In the genomic region with DNA sequence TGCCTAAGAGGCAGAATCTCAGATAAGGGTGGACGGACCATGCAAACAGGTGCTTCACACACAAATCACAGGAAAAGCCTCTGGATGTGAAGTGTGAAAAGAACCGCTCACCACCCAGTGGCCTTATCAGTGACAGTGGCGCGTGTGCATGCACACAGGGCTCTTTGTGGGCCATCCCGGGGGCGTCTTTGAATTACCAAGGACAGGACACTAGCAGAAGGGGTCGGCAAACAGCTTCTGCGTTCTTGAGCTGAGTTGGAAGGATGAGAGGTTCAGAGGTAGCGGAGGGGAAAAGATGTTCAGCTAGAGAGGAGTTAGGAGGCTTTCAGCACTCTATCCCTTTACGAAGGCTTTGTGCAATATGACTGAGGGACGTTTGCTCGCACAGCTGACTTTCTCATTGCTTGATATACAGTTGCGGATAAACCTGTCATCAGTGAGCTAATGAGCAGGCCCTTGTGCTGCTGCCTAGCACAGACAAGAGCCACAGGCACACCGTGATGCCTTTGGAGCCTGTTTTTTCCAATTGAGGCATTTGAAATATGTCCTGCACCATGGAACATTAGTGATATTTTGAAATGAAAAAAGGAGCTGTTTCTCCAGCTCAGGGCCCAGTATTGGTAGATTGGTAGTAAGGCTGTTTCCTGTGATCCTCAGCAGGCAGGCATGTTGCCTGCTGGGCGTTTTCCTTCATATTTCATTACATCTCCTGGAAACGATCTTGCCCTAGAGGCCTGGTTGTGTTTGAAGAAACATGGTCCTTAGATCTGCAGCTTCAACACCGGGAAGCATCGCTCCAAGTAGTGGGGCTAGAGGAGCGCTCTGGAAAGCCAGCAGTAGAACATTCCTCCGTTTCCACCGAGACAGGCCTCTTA, we compare ENCODE assay signal across 25 cellular contexts.
DNase-seq lines count a peak whose midpoint lies in the region; ATAC-seq, FAIRE-seq and TF ChIP-seq lines count a peak whose summit lies in the region.
"Had no signal": no experiment of that assay in that cellular context is flagged by ENCODE, and none has a peak within 500 bp of the region (broad histone marks: within the 10 kb centered on the region; RNA-seq: fewer than 3 reads in every experiment).

No MANE protein-coding gene starts in this region.

- ATAC-seq in gastrocnemius medialis, result no peak
- ATAC-seq: PC-3; stimulated activated naive CD8-positive, alpha-beta T cell treated with anti-CD3 and anti-CD28 coated beads, Interleukin-15, Interleukin-2, amounts not matched to agents 100 U/mL and 50 U/mL, for 24 hours had no signal

- TF ChIP-seq EP300 in suprapubic skin (IDR thresholded peaks at IDR 0.05), result no peak

- H3K9me3 ChIP-seq in esophagus squamous epithelium, result no peaks in the 10 kb centered on the region
- no peaks in the 10 kb centered on the region for H3K9me3 ChIP-seq in gastrocnemius medialis
- no peaks in the 10 kb centered on the region for H3K9me3 ChIP-seq in suprapubic skin

- 84 to 87% methylated on average over 18 to 21 of the region's 21 CpGs for WGBS in esophagus squamous epithelium, 2 donors
- 83% methylated on average over 21 of the region's 21 CpGs for WGBS in suprapubic skin

- TF ChIP-seq CTCF in esophagus squamous epithelium (IDR thresholded peaks at IDR 0.05), result no peak
- TF ChIP-seq CTCF in nephron progenitor cell (IDR thresholded peaks at IDR 0.05), result no peak
- TF ChIP-seq CTCF in gastrocnemius medialis (IDR thresholded peaks at IDR 0.05 in 4 of 5, conservative IDR thresholded peaks at IDR 0.05 in 1 of 5), result no peak
- TF ChIP-seq CTCF in glutamatergic neuron (IDR thresholded peaks at IDR 0.05; ENCODE audit: partially characterized antibody, unreplicated experiment), result no peak
- TF ChIP-seq CTCF in suprapubic skin (IDR thresholded peaks at IDR 0.05), result no peak

- FAIRE-seq in GM12892 (lab: Jason Lieb, UNC), result no peak

- peaks cover 8% of the 10 kb centered on the region for H3K27me3 Mint-ChIP-seq in nephron progenitor cell (ENCODE audit: low read depth, poor library complexity)
- no peaks in the 10 kb centered on the region for H3K27me3 Mint-ChIP-seq in glutamatergic neuron (ENCODE audit: unreplicated experiment)
- H3K27me3 Mint-ChIP-seq: type B pancreatic cell had no signal

- H3K36me3 Mint-ChIP-seq in nephron progenitor cell (ENCODE audit: low read depth) (no peaks in the 10 kb centered on the region), glutamatergic neuron (ENCODE audit: unreplicated experiment) (no peaks in the 10 kb centered on the region)
- H3K36me3 Mint-ChIP-seq: CD4-positive, alpha-beta memory T cell; type B pancreatic cell had no signal

- H3K4me3 Mint-ChIP-seq in nephron progenitor cell (no peak overlapping the region), glutamatergic neuron (ENCODE audit: unreplicated experiment) (no peak overlapping the region)
- H3K4me3 Mint-ChIP-seq: activated B cell treated with CpG ODN at 0.5 μM for 24 hours; activated T-helper 1 cell treated with anti-CD3 and anti-CD28 coated beads, Interleukin-12 subunit alpha, Interleukin-12 subunit beta, Interleukin-2, Interleukin-4 antibody, amounts not matched to agents 30 ng/mL and 10 ng/mL and 1 ng/mL, durations not matched to agents 14 hours and 24 hours and 36 hours; CD4-positive, alpha-beta memory T cell; dendritic cell treated with granulocyte-macrophage colony-stimulating factor and Interleukin-4, amounts not matched to agents 40 ng/mL and 50 ng/mL, for 4 days; type B pancreatic cell had no signal

- intact Hi-C loops in esophagus squamous epithelium (cut with DNase I) (no loop called here), gastrocnemius medialis (cut with DNase I; ENCODE audit: low total_unique reads) (no loop called here)

- no peaks in the 10 kb centered on the region for H3K4me1 ChIP-seq in esophagus squamous epithelium
- H3K4me1 ChIP-seq in gastrocnemius medialis, result no peaks in the 10 kb centered on the region
- H3K4me1 ChIP-seq in suprapubic skin, result no peaks in the 10 kb centered on the region

- H3K36me3 ChIP-seq in esophagus squamous epithelium, result no peaks in the 10 kb centered on the region
- H3K36me3 ChIP-seq in gastrocnemius medialis, result no peaks in the 10 kb centered on the region
- no peaks in the 10 kb centered on the region for H3K36me3 ChIP-seq in suprapubic skin

- TF ChIP-seq POLR2A in esophagus squamous epithelium (IDR thresholded peaks at IDR 0.05), result no peak
- TF ChIP-seq POLR2A in gastrocnemius medialis (IDR thresholded peaks at IDR 0.05), result no peak
- no peak for TF ChIP-seq POLR2A in GM12892 (IDR thresholded peaks at IDR 0.05; ENCODE audit: low read depth, low read length)
- no peak for TF ChIP-seq POLR2A in suprapubic skin (IDR thresholded peaks at IDR 0.05)

- H3K9me3 Mint-ChIP-seq in nephron progenitor cell, result no peaks in the 10 kb centered on the region
- no peaks in the 10 kb centered on the region for H3K9me3 Mint-ChIP-seq in glutamatergic neuron (ENCODE audit: unreplicated experiment)
- H3K9me3 Mint-ChIP-seq: activated B cell treated with CpG ODN at 0.5 μM for 24 hours; activated T-helper 1 cell treated with anti-CD3 and anti-CD28 coated beads, Interleukin-12 subunit alpha, Interleukin-12 subunit beta, Interleukin-2, Interleukin-4 antibody, amounts not matched to agents 30 ng/mL and 10 ng/mL and 1 ng/mL, durations not matched to agents 14 hours and 24 hours and 36 hours; CD4-positive, alpha-beta memory T cell; dendritic cell treated with granulocyte-macrophage colony-stimulating factor and Interleukin-4, amounts not matched to agents 40 ng/mL and 50 ng/mL, for 4 days; type B pancreatic cell had no signal

- no peaks in the 10 kb centered on the region for H3K27me3 ChIP-seq in esophagus squamous epithelium
- H3K27me3 ChIP-seq in gastrocnemius medialis, result no peaks in the 10 kb centered on the region
- H3K27me3 ChIP-seq in suprapubic skin, result no peaks in the 10 kb centered on the region

- in situ Hi-C loops in gastrocnemius medialis (cut with MboI; ENCODE audit: low sequenced_read_pairs in 4 of 4), result no loop called here

- peak; percentile 31 for DNase-seq in NCI-H146 (lab: John Stamatoyannopoulos, UW)
- DNase-seq in NCI-H146 treated with DMSO at 0.1 percent for 48 hours (lab: John Stamatoyannopoulos, UW; ENCODE audit: unreplicated experiment), result no peak
- DNase-seq in esophagus squamous epithelium (lab: John Stamatoyannopoulos, UW), result no peak
- no peak for DNase-seq in nephron progenitor cell
- no peak for DNase-seq in gastrocnemius medialis
- no peak for DNase-seq in GM12892 (ENCODE audit: insufficient read length)
- no peak for DNase-seq in glutamatergic neuron
- DNase-seq in suprapubic skin (ENCODE audit: low spot score in 2 of 2), result no peak
- DNase-seq: activated B cell treated with CpG ODN at 0.5 μM for 24 hours; activated naive CD4-positive, alpha-beta T cell treated with anti-CD3 and anti-CD28 coated beads, Interleukin-2, amount 50 U/mL, for 16 hours; amygdala; caudate nucleus; CD4-positive, alpha-beta memory T cell; DMS153; IMR-90; NCI-H1105 treated with DMSO at 0.1 percent for 48 hours; NCI-H524; nucleus accumbens; PC-3; SHP77 treated with DMSO at 0.1 percent for 48 hours; stimulated activated naive CD8-positive, alpha-beta T cell treated with anti-CD3 and anti-CD28 coated beads, Interleukin-15, Interleukin-2, amounts not matched to agents 100 U/mL and 50 U/mL, for 24 hours had no signal

- H3K4me1 Mint-ChIP-seq in nephron progenitor cell (peaks cover 54% of the 10 kb centered on the region), glutamatergic neuron (ENCODE audit: low read depth, unreplicated experiment) (no peaks in the 10 kb centered on the region)
- H3K4me1 Mint-ChIP-seq: activated B cell treated with CpG ODN at 0.5 μM for 24 hours had no signal

- H3K27ac Mint-ChIP-seq in nephron progenitor cell (peak overlapping the region; percentile 56), glutamatergic neuron (ENCODE audit: unreplicated experiment) (no peak overlapping the region)
- H3K27ac Mint-ChIP-seq: activated B cell treated with CpG ODN at 0.5 μM for 24 hours; activated T-helper 1 cell treated with anti-CD3 and anti-CD28 coated beads, Interleukin-12 subunit alpha, Interleukin-12 subunit beta, Interleukin-2, Interleukin-4 antibody, amounts not matched to agents 30 ng/mL and 10 ng/mL and 1 ng/mL, durations not matched to agents 14 hours and 24 hours and 36 hours; CD4-positive, alpha-beta memory T cell; dendritic cell treated with granulocyte-macrophage colony-stimulating factor and Interleukin-4, amounts not matched to agents 40 ng/mL and 50 ng/mL, for 4 days had no signal

- H3K4me3 ChIP-seq in esophagus squamous epithelium, result no peak overlapping the region
- H3K4me3 ChIP-seq in gastrocnemius medialis, result no peak overlapping the region
- H3K4me3 ChIP-seq in suprapubic skin, result no peak overlapping the region

- H3K27ac ChIP-seq in esophagus squamous epithelium (peak overlapping the region in 3 of 4 donors; percentile 2 to 51 (median 49)), gastrocnemius medialis (peak overlapping the region; percentile 21 to 69 (median 39)), suprapubic skin (no peak overlapping the region)
- H3K27ac ChIP-seq: 22Rv1 had no signal
